1 cellular context compared by ENCODE assay signal in the genomic region with DNA sequence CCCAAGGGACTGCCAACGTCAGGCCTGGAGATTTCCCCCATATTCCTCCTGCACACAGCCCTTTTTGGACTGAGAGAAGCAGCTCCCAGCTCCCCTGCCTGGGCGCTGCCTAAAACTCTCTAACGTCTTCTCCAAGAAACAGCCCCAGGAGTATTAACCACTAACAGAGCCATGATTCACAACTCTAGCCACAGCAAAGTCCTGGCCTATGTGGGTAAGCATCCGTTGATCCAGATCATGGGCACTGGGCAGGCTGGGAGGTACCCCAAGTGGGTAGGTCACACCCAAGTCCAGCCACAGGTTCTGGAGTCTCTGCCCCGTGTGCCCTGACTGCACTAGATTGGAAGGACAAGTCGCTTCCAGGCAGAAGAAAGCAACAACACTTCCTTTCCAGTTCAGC.
TF ChIP-seq lines count a peak whose summit lies in the region.

No MANE protein-coding gene starts in this region.

TF ChIP-seq in WTC11, 78 proteins besides CTCF, POLR2A, EP300 and RAD21 (continued from another document):
- TF ChIP-seq, protein P1, sequence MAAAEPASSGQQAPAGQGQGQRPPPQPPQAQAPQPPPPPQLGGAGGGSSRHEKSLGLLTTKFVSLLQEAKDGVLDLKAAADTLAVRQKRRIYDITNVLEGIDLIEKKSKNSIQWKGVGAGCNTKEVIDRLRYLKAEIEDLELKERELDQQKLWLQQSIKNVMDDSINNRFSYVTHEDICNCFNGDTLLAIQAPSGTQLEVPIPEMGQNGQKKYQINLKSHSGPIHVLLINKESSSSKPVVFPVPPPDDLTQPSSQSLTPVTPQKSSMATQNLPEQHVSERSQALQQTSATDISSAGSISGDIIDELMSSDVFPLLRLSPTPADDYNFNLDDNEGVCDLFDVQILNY (CRISPR knock-in tag; IDR thresholded peaks at IDR 0.05): no peak
- no peak for TF ChIP-seq NR3C1 (CRISPR knock-in tag; conservative IDR thresholded peaks at IDR 0.05; ENCODE audit: low read depth)
- TF ChIP-seq, protein P2, sequence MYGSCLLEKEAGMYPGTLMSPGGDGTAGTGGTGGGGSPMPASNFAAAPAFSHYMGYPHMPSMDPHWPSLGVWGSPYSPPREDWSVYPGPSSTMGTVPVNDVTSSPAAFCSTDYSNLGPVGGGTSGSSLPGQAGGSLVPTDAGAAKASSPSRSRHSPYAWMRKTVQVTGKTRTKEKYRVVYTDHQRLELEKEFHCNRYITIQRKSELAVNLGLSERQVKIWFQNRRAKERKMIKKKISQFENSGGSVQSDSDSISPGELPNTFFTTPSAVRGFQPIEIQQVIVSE (CRISPR knock-in tag; IDR thresholded peaks at IDR 0.05; ENCODE audit: borderline replicate concordance): no peak
- TF ChIP-seq, protein P3, sequence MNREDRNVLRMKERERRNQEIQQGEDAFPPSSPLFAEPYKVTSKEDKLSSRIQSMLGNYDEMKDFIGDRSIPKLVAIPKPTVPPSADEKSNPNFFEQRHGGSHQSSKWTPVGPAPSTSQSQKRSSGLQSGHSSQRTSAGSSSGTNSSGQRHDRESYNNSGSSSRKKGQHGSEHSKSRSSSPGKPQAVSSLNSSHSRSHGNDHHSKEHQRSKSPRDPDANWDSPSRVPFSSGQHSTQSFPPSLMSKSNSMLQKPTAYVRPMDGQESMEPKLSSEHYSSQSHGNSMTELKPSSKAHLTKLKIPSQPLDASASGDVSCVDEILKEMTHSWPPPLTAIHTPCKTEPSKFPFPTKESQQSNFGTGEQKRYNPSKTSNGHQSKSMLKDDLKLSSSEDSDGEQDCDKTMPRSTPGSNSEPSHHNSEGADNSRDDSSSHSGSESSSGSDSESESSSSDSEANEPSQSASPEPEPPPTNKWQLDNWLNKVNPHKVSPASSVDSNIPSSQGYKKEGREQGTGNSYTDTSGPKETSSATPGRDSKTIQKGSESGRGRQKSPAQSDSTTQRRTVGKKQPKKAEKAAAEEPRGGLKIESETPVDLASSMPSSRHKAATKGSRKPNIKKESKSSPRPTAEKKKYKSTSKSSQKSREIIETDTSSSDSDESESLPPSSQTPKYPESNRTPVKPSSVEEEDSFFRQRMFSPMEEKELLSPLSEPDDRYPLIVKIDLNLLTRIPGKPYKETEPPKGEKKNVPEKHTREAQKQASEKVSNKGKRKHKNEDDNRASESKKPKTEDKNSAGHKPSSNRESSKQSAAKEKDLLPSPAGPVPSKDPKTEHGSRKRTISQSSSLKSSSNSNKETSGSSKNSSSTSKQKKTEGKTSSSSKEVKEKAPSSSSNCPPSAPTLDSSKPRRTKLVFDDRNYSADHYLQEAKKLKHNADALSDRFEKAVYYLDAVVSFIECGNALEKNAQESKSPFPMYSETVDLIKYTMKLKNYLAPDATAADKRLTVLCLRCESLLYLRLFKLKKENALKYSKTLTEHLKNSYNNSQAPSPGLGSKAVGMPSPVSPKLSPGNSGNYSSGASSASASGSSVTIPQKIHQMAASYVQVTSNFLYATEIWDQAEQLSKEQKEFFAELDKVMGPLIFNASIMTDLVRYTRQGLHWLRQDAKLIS (CRISPR knock-in tag; IDR thresholded peaks at IDR 0.05; ENCODE audit: borderline replicate concordance): no peak
- no peak for TF ChIP-seq GRHL2 (CRISPR knock-in tag; IDR thresholded peaks at IDR 0.05; ENCODE audit: insufficient replicate concordance, severe bottlenecking)
- TF ChIP-seq, protein P4, sequence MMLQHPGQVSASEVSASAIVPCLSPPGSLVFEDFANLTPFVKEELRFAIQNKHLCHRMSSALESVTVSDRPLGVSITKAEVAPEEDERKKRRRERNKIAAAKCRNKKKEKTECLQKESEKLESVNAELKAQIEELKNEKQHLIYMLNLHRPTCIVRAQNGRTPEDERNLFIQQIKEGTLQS (CRISPR knock-in tag; conservative IDR thresholded peaks at IDR 0.05): no peak
- TF ChIP-seq ZNF317 (CRISPR knock-in tag; IDR thresholded peaks at IDR 0.05; ENCODE audit: borderline replicate concordance, low read depth): no peak
